27 cellular contexts compared by ENCODE assay signal in genomic region chr12:118606690-118607089, GRCh38.
DNase-seq lines count a peak whose midpoint lies in the region; ATAC-seq, FAIRE-seq and TF ChIP-seq lines count a peak whose summit lies in the region.
"Had no signal": no experiment of that assay in that cellular context is flagged by ENCODE, and none has a peak within 500 bp of the region (broad histone marks: within the 10 kb centered on the region; RNA-seq: fewer than 3 reads in every experiment).

No MANE protein-coding gene starts in this region.

- H3K4me1 ChIP-seq in right cardiac atrium (ENCODE audit: control insufficient read depth, insufficient read depth, low read length), result no peaks in the 10 kb centered on the region
- H3K4me1 ChIP-seq in HEK293 (ENCODE audit: control insufficient read depth, insufficient read depth, low read length), result no peaks in the 10 kb centered on the region
- H3K4me1 ChIP-seq in K562 (replicated peaks in 1 of 2; ENCODE audit: control insufficient read depth in 2 of 2, insufficient read depth in 2 of 2, low read length in 2 of 2), result no peaks in the 10 kb centered on the region; a peak in 2 of 5 replicates
- H3K4me1 ChIP-seq: BE2C, BLaER1 had no signal

- no peak for TF ChIP-seq EP300 in K562 (IDR thresholded peaks at IDR 0.05; ENCODE audit: low read length)

- intact Hi-C loops in Right ventricle myocardium superior (cut with DNase I) (loop anchor here (10.0 kb wide), 1 partner anchor 202 kb away; no protein-coding TSS in a partner anchor), right cardiac atrium (cut with DNase I) (no loop called here), K562 (cut with micrococcal nuclease) (no loop called here)

- H3K27me3 ChIP-seq in right cardiac atrium (ENCODE audit: control insufficient read depth, insufficient read depth) (no peaks in the 10 kb centered on the region), K562 (ENCODE audit: control insufficient read depth in 2 of 2, insufficient read depth in 2 of 2, low read length in 2 of 2) (peaks cover 0 to 9% of the 10 kb centered on the region in 2 experiments; a peak in 2 of 5 replicates)
- H3K27me3 ChIP-seq: BE2C, BLaER1 had no signal

- DNase-seq in Right ventricle myocardium superior (no peak), right cardiac atrium (no peak), G401 (ENCODE audit: low spot score) (peak; percentile 8), K562 (ENCODE audit: extremely low read depth in 1 of 4, low spot score in 3 of 4) (no peak), amygdala (lab: John Stamatoyannopoulos, UW) (no peak), NCI-H1417 (lab: John Stamatoyannopoulos, UW) (no peak)
- DNase-seq: 8988T; ACHN; BE2C; C1 segment of cervical spinal cord; CD4-positive, alpha-beta memory T cell; CD4-positive, CD25-positive, alpha-beta regulatory T cell; CD8-positive, alpha-beta memory T cell; COR-L47; DMS 273 treated with DMSO at 0.1 percent for 48 hours; DMS153; DMS53; DMS79; DND-41; EL; GF-D8 had no signal

- no peak overlapping the region for H2AFZ ChIP-seq in K562 (ENCODE audit: low read depth, low read length)

- H3K79me2 ChIP-seq in K562 (ENCODE audit: control insufficient read depth, insufficient read depth, low read length), result no peaks in the 10 kb centered on the region

- H4K20me1 ChIP-seq in K562 (replicated peaks; ENCODE audit: control insufficient read depth, insufficient read depth, low read length), result no peaks in the 10 kb centered on the region
- H4K20me1 ChIP-seq: BLaER1 had no signal

- 85% methylated on average over 8 of the region's 8 CpGs for WGBS in right cardiac atrium
- 0% methylated on average over 8 of the region's 8 CpGs for WGBS in K562 (ENCODE audit: insufficient coverage, low coverage, missing lambda C conversion rate)

- TF ChIP-seq CTCF in HEK293 (tag by site-specific recombination; IDR thresholded peaks at IDR 0.05) (no peak), K562 (IDR thresholded peaks at IDR 0.05 in 2 of 3, conservative IDR thresholded peaks at IDR 0.05 in 1 of 3; ENCODE audit: insufficient read depth in 2 of 3, low read depth in 1 of 3, low read length in 3 of 3) (no peak)

- POLR2A ChIA-PET in HEK293 (lab: Yijun Ruan, JAX) (no interaction called here), K562 (lab: Yijun Ruan, JAX) (interaction anchor here (0.6 to 1.3 kb wide), 2 partner anchors 11 to 104 kb away, joined by 4 to 5 read pairs; no protein-coding TSS in a partner anchor)

- ATAC-seq in Right ventricle myocardium superior (ENCODE audit: poor library complexity), result peak; percentile 75
- no peak for ATAC-seq in right cardiac atrium
- ATAC-seq in K562, result no peak
- ATAC-seq in GM19467 (IDR thresholded peaks at IDR 0.05; ENCODE audit: unreplicated experiment), result no peak

- no peak for TF ChIP-seq POLR2A in K562 (conservative IDR thresholded peaks at IDR 0.05)

- no peak for FAIRE-seq in K562 (lab: Jason Lieb, UNC)
- FAIRE-seq: A204.1, G401.6, GM12891 had no signal

- no peak overlapping the region for H3K4me2 ChIP-seq in K562 (ENCODE audit: insufficient read depth, low read length)
- H3K4me2 ChIP-seq: BLaER1 had no signal

- no peak overlapping the region for H3K9ac ChIP-seq in K562 (ENCODE audit: insufficient read depth in 1 of 2, low read depth in 2 of 2, low read length in 2 of 2)
- H3K9ac ChIP-seq: BLaER1 had no signal

- H3K4me3 ChIP-seq in right cardiac atrium (ENCODE audit: low read length) (no peak overlapping the region), HEK293 (ENCODE audit: low read depth, low read length) (no peak overlapping the region), K562 (no peak overlapping the region)
- H3K4me3 ChIP-seq: BLaER1 had no signal

- BruUV-seq in K562 (replicated peaks; lab: Mats Ljungman, UMichigan), result no TSS peak

- no peaks in the 10 kb centered on the region for H3K36me3 ChIP-seq in HEK293 (ENCODE audit: control insufficient read depth in 2 of 2, insufficient read depth in 1 of 2, low read length in 2 of 2)
- H3K36me3 ChIP-seq in K562 (ENCODE audit: control insufficient read depth, insufficient read depth, low read length), result no peaks in the 10 kb centered on the region
- H3K36me3 ChIP-seq: BE2C, BLaER1 had no signal

- no peaks in the 10 kb centered on the region for H3K9me1 ChIP-seq in K562 (ENCODE audit: control insufficient read depth, insufficient read depth, low read length)

- no peak overlapping the region for H3K27ac ChIP-seq in right cardiac atrium (ENCODE audit: low read length)
- no peak overlapping the region for H3K27ac ChIP-seq in HEK293 (ENCODE audit: extremely low read depth, low read depth, low read length)
- no peak overlapping the region for H3K27ac ChIP-seq in K562 (ENCODE audit: extremely low read depth, low read depth, low read length)
- H3K27ac ChIP-seq: BLaER1 had no signal

- in situ Hi-C loops in G401 (cut with HindIII; ENCODE audit: low sequenced_read_pairs), result no loop called here
- in situ Hi-C loops in K562 (cut with MboI), result no loop called here

- H3K9me3 ChIP-seq in right cardiac atrium (ENCODE audit: control insufficient read depth, low read length) (no peaks in the 10 kb centered on the region), HEK293 (ENCODE audit: control insufficient read depth, insufficient read depth, low read depth, low read length) (no peaks in the 10 kb centered on the region), K562 (replicated peaks; ENCODE audit: control insufficient read depth, insufficient read depth, low read depth, low read length) (no peaks in the 10 kb centered on the region)
- H3K9me3 ChIP-seq: BE2C, BLaER1 had no signal

- no peak for TF ChIP-seq RAD21 in K562 (CRISPR knock-in tag; conservative IDR thresholded peaks at IDR 0.05 in 1 of 2, IDR thresholded peaks at IDR 0.05 in 1 of 2)

- CTCF ChIA-PET in HEK293 (lab: Yijun Ruan, JAX) (no interaction called here), K562 (lab: Yijun Ruan, JAX; ENCODE audit: low intra/inter-chr PET ratio) (no interaction called here)

TF ChIP-seq in HEK293, 187 proteins besides CTCF, POLR2A, EP300 and RAD21:
- TF ChIP-seq ZNF391 (tag by site-specific recombination; IDR thresholded peaks at IDR 0.05; ENCODE audit: borderline replicate concordance, low read depth), result no peak
- no peak for TF ChIP-seq ZBTB44 (tag by site-specific recombination; IDR thresholded peaks at IDR 0.05)
- no peak for TF ChIP-seq ZNF146 (tag by site-specific recombination; IDR thresholded peaks at IDR 0.05)
- TF ChIP-seq SCRT2 (tag by site-specific recombination; IDR thresholded peaks at IDR 0.05), result 0 out of 2 replicates have a peak, but pooled peaks have one; percentile 16
- no peak for TF ChIP-seq ZNF211 (tag by site-specific recombination; IDR thresholded peaks at IDR 0.05; ENCODE audit: low read depth)
- no peak for TF ChIP-seq ZNF354C (tag by site-specific recombination; IDR thresholded peaks at IDR 0.05; ENCODE audit: borderline replicate concordance, low read depth)
TF ChIP-seq in HEK293: peak in this region for 1.

TF ChIP-seq in K562, 482 proteins besides CTCF, POLR2A, EP300 and RAD21 (continues in another document):
- peak; percentile 73; the same call in 1 of the 2 replicates for TF ChIP-seq ZKSCAN1 (IDR thresholded peaks at IDR 0.05; ENCODE audit: low read depth, low read length)
- no peak for TF ChIP-seq ZNF277 (CRISPR knock-in tag; IDR thresholded peaks at IDR 0.05; ENCODE audit: borderline replicate concordance)
- no peak for TF ChIP-seq MYBL2 (IDR thresholded peaks at IDR 0.05; ENCODE audit: low read depth)
- no peak for TF ChIP-seq MYBL2 (CRISPR knock-in tag; IDR thresholded peaks at IDR 0.05; ENCODE audit: borderline replicate concordance)
